9 cellular contexts compared by ENCODE assay signal in genomic region chr1:38044224-38045215, GRCh38. TPM values are rescaled to one million over a fixed set of nuclear protein-coding genes. Genes with fewer than 3 reads are reported as not detected.
DNase-seq lines count a peak whose midpoint lies in the region; ATAC-seq and TF ChIP-seq lines count a peak whose summit lies in the region.
"Had no signal": no experiment of that assay in that cellular context is flagged by ENCODE, and none has a peak within 500 bp of the region (broad histone marks: within the 10 kb centered on the region; RNA-seq: fewer than 3 reads in every experiment).

No MANE protein-coding gene starts in this region.

- H3K4me1 ChIP-seq in BE2C (no peaks in the 10 kb centered on the region), HUES6 (ENCODE audit: control insufficient read depth, insufficient read depth, low read length) (peaks cover 18% of the 10 kb centered on the region)

- no peak overlapping the region for H3K27ac ChIP-seq in HUES6 (ENCODE audit: low read depth, low read length)

- peaks cover 35% of the 10 kb centered on the region for H3K27me3 ChIP-seq in BE2C
- H3K27me3 ChIP-seq in HUES6 (ENCODE audit: control insufficient read depth, insufficient read depth, low read length) = peaks cover 72% of the 10 kb centered on the region

- H3K4me1 Mint-ChIP-seq in chondrocyte (ENCODE audit: low read depth) (peaks cover 21% of the 10 kb centered on the region), natural killer cell (peaks cover 9 to 22% of the 10 kb centered on the region in 2 donors)

- H3K27ac Mint-ChIP-seq in chondrocyte (ENCODE audit: unreplicated experiment) (peak overlapping the region; percentile 17), natural killer cell (no peak overlapping the region)

- H3K27me3 Mint-ChIP-seq in chondrocyte (ENCODE audit: low read depth) (peaks cover 11% of the 10 kb centered on the region), natural killer cell (ENCODE audit: low read depth in 2 of 2) (peaks cover 24 to 44% of the 10 kb centered on the region in 2 donors)

- H3K36me3 ChIP-seq in BE2C (no peaks in the 10 kb centered on the region), HUES6 (ENCODE audit: control insufficient read depth, insufficient read depth, low read length) (no peaks in the 10 kb centered on the region)

- peaks cover 1% of the 10 kb centered on the region for H3K36me3 Mint-ChIP-seq in chondrocyte (ENCODE audit: low read depth)
- H3K36me3 Mint-ChIP-seq in natural killer cell = no peaks in the 10 kb centered on the region

- DNase-seq in BE2C (no peak), chondrocyte (ENCODE audit: low spot score) (no peak), natural killer cell (no peak), foreskin melanocyte (no peak), kidney glomerular epithelial cell (lab: John Stamatoyannopoulos, UW) (no peak), midbrain (lab: John Stamatoyannopoulos, UW) (no peak)
- DNase-seq: NCI-H2081 treated with DMSO at 0.1 percent for 48 hours had no signal

- H3K4me3 ChIP-seq in BE2C (ENCODE audit: low read depth, low read length) = 0 out of 2 replicates have a peak overlapping the region, but pooled peaks have one; percentile 11
- peak overlapping the region; percentile 62 for H3K4me3 ChIP-seq in HUES6 (ENCODE audit: low read depth, low read length)

- TF ChIP-seq CTCF in BE2C (IDR thresholded peaks at IDR 0.05; ENCODE audit: low read depth, low read length) (no peak), chondrocyte (IDR thresholded peaks at IDR 0.05) (no peak), natural killer cell (IDR thresholded peaks at IDR 0.05) (no peak)

- ATAC-seq in natural killer cell (no peak), GM21381 (IDR thresholded peaks at IDR 0.05; ENCODE audit: unreplicated experiment) (no peak)

- intact Hi-C loops in natural killer cell (cut with micrococcal nuclease) = no loop called here

- H3K9me3 Mint-ChIP-seq in chondrocyte (ENCODE audit: low read depth) (no peaks in the 10 kb centered on the region), natural killer cell (no peaks in the 10 kb centered on the region)

- H3K9ac ChIP-seq in HUES6 (ENCODE audit: low read length) = no peak overlapping the region

- H3K4me3 Mint-ChIP-seq in chondrocyte (ENCODE audit: unreplicated experiment) (peak overlapping the region; percentile 74), natural killer cell (peak overlapping the region; percentile 81)

- no peaks in the 10 kb centered on the region for H3K9me3 ChIP-seq in BE2C
- H3K9me3 ChIP-seq in HUES6 (ENCODE audit: control insufficient read depth, insufficient read depth, low read depth, low read length) = no peaks in the 10 kb centered on the region

RNA-seq across cellular contexts. Expression of gene POU3F1, which starts 2.1 kb away (rescaled TPM):
- 0.91 TPM for polyA plus RNA-seq in BE2C (2012; ENCODE audit: insufficient read depth, insufficient read length, low read depth)
- total RNA-seq in chondrocyte (1.3 to 11.7 TPM (median 1.6 TPM) in 3 replicates), natural killer cell (under 1 TPM in 2 of 3 donors, not detected in 1; 0.12 to 0.15 TPM)

RNA-seq across cellular contexts. Expression of gene UTP11, which starts 32.0 kb away (rescaled TPM):
- polyA plus RNA-seq in BE2C (2012; ENCODE audit: insufficient read depth, insufficient read length, low read depth) = 27.7 TPM
- total RNA-seq in chondrocyte (26.4 to 35.6 TPM (median 32.3 TPM) in 3 replicates), natural killer cell (10 to 100 TPM; 13.4 to 20.7 (median 19.2) TPM)

RNA-seq across cellular contexts. Expression of gene FHL3, which starts 39.2 kb away (rescaled TPM):
- 40.6 TPM for polyA plus RNA-seq in BE2C (2012; ENCODE audit: insufficient read depth, insufficient read length, low read depth)
- 57.9 to 72.6 TPM (median 58.9 TPM) in 3 replicates for total RNA-seq in chondrocyte
- total RNA-seq in natural killer cell = 10 to 100 TPM; 49.3 to 82.6 (median 53.6) TPM

RNA-seq across cellular contexts. Expression of gene SF3A3, which starts 54.7 kb away (rescaled TPM):
- polyA plus RNA-seq in BE2C (2012; ENCODE audit: insufficient read depth, insufficient read length, low read depth) = 74.2 TPM
- total RNA-seq in chondrocyte (45.6 to 60.4 TPM (median 46.2 TPM) in 3 replicates), natural killer cell (10 to 100 TPM; 48.7 to 75.8 (median 71.1) TPM)
